ENCODE assay signal across 11 cellular contexts in the genomic region with DNA sequence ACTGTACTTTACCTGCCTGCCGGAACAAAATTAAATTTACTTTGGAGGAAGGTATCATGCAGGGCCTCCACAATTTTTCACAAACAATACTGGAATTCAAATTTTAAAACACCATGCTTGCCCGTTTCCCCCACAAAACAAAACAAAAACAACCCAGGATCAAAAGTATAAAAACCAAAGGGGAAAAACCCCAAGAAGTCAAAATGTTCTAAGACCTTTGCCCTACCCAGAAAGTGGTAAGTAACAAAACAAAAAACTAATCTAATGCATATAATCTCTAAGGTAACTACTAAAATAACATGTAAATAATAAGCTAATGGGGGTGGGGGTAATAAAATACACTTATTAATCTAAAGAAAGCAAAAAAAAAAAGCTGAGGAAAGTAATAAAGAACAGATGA.
DNase-seq lines count a peak whose midpoint lies in the region; ATAC-seq and TF ChIP-seq lines count a peak whose summit lies in the region.
"Had no signal": no experiment of that assay in that cellular context is flagged by ENCODE, and none has a peak within 500 bp of the region (broad histone marks: within the 10 kb centered on the region; RNA-seq: fewer than 3 reads in every experiment).

No MANE protein-coding gene starts in this region.

- H3K9me3 ChIP-seq in DOHH2 (ENCODE audit: control insufficient read depth, insufficient read depth, low read length) (no peaks in the 10 kb centered on the region), HUES6 (ENCODE audit: control insufficient read depth, insufficient read depth, low read depth, low read length) (peaks cover 2% of the 10 kb centered on the region; the same call in 1 of the 2 replicates)

- no peak for ATAC-seq in GM18858 (IDR thresholded peaks at IDR 0.05; ENCODE audit: unreplicated experiment)
- ATAC-seq in HG03460 (IDR thresholded peaks at IDR 0.05; ENCODE audit: unreplicated experiment), result no peak

- H4K20me1 ChIP-seq in DOHH2 (ENCODE audit: control insufficient read depth, insufficient read depth, low read depth, low read length), result no peaks in the 10 kb centered on the region

- H3K27me3 Mint-ChIP-seq in activated T-helper 2 cell treated with anti-CD3 and anti-CD28 coated beads, Interferon-gamma antibody, Interleukin-2, Interleukin-4, amounts not matched to agents 10 μg/mL and 5 μg/mL and 100 μg/mL, durations not matched to agents 14 hours and 24 hours and 36 hours (ENCODE audit: low read depth), result no peaks in the 10 kb centered on the region
- no peaks in the 10 kb centered on the region for H3K27me3 Mint-ChIP-seq in nephron (ENCODE audit: low read depth)

- H3K36me3 ChIP-seq in DOHH2 (ENCODE audit: control insufficient read depth, low read length), result peaks cover 48% of the 10 kb centered on the region
- H3K36me3 ChIP-seq in HUES6 (ENCODE audit: control insufficient read depth, insufficient read depth, low read length), result peaks cover 9% of the 10 kb centered on the region

- no peaks in the 10 kb centered on the region for H3K9me2 ChIP-seq in DOHH2 (replicated peaks; ENCODE audit: control insufficient read depth, low read length)

- H3K4me3 Mint-ChIP-seq in activated T-helper 2 cell treated with anti-CD3 and anti-CD28 coated beads, Interferon-gamma antibody, Interleukin-2, Interleukin-4, amounts not matched to agents 10 μg/mL and 5 μg/mL and 100 μg/mL, durations not matched to agents 14 hours and 24 hours and 36 hours (ENCODE audit: low read depth), result peak overlapping the region; percentile 37
- H3K4me3 Mint-ChIP-seq in nephron, result no peak overlapping the region

- peak overlapping the region; percentile 73 for H3K4me2 ChIP-seq in DOHH2 (ENCODE audit: low read length)

- peaks cover 20% of the 10 kb centered on the region for H3K36me3 Mint-ChIP-seq in activated T-helper 2 cell treated with anti-CD3 and anti-CD28 coated beads, Interferon-gamma antibody, Interleukin-2, Interleukin-4, amounts not matched to agents 10 μg/mL and 5 μg/mL and 100 μg/mL, durations not matched to agents 14 hours and 24 hours and 36 hours (ENCODE audit: low read depth)
- H3K36me3 Mint-ChIP-seq in nephron (ENCODE audit: low read depth), result peaks cover 24% of the 10 kb centered on the region

- H3K4me3 ChIP-seq in DOHH2 (ENCODE audit: low read length) (peak overlapping the region; percentile 53), HUES6 (ENCODE audit: low read depth, low read length) (no peak overlapping the region)

- intact Hi-C loops in activated T-helper 2 cell treated with anti-CD3 and anti-CD28 coated beads, Interferon-gamma antibody, Interleukin-2, Interleukin-4, amounts not matched to agents 10 μg/mL and 5 μg/mL and 100 μg/mL, durations not matched to agents 14 hours and 24 hours and 36 hours (cut with micrococcal nuclease), result loop anchor here (2.0 to 5.0 kb wide), 2 partner anchors 60 to 403 kb away; a partner anchor contains a TSS
- intact Hi-C loops in posterior vena cava (cut with DNase I), result loop anchor here in 1 of 2 donors (10.0 kb wide), 1 partner anchor 50 kb away; no protein-coding TSS in a partner anchor

- H3K4me1 ChIP-seq in DOHH2 (ENCODE audit: control insufficient read depth, low read length), result peaks cover 90% of the 10 kb centered on the region
- peaks cover 14% of the 10 kb centered on the region; the same call in 1 of the 2 replicates for H3K4me1 ChIP-seq in HUES6 (ENCODE audit: control insufficient read depth, insufficient read depth, low read length)

- peak overlapping the region; percentile 90 for H3K27ac ChIP-seq in DOHH2 (ENCODE audit: low read depth, low read length)
- H3K27ac ChIP-seq in HUES6 (ENCODE audit: low read depth, low read length), result 0 out of 2 replicates have a peak overlapping the region, but pooled peaks have one; percentile 28

- no peak for TF ChIP-seq CTCF in DOHH2 (IDR thresholded peaks at IDR 0.05; ENCODE audit: low read depth, low read length, poor library complexity, severe bottlenecking)
- TF ChIP-seq CTCF in nephron (IDR thresholded peaks at IDR 0.05; ENCODE audit: unreplicated experiment in 3 of 3), result no peak

- H3F3A ChIP-seq in DOHH2 (ENCODE audit: control insufficient read depth, insufficient read depth), result peaks cover 54% of the 10 kb centered on the region

- H3K27ac Mint-ChIP-seq in activated T-helper 2 cell treated with anti-CD3 and anti-CD28 coated beads, Interferon-gamma antibody, Interleukin-2, Interleukin-4, amounts not matched to agents 10 μg/mL and 5 μg/mL and 100 μg/mL, durations not matched to agents 14 hours and 24 hours and 36 hours, result peak overlapping the region; percentile 66
- H3K27ac Mint-ChIP-seq in nephron, result peak overlapping the region in 2 of 3 experiments; percentile 6 to 13

- H3K27me3 ChIP-seq in DOHH2 (ENCODE audit: control insufficient read depth, low read length) (no peaks in the 10 kb centered on the region), HUES6 (ENCODE audit: control insufficient read depth, insufficient read depth, low read length) (no peaks in the 10 kb centered on the region)

- H3K4me1 Mint-ChIP-seq in activated T-helper 2 cell treated with anti-CD3 and anti-CD28 coated beads, Interferon-gamma antibody, Interleukin-2, Interleukin-4, amounts not matched to agents 10 μg/mL and 5 μg/mL and 100 μg/mL, durations not matched to agents 14 hours and 24 hours and 36 hours (ENCODE audit: low read depth), result peaks cover 62% of the 10 kb centered on the region
- peaks cover 48% of the 10 kb centered on the region for H3K4me1 Mint-ChIP-seq in nephron

- no peak overlapping the region for H3K9ac ChIP-seq in HUES6 (ENCODE audit: low read length)

- H3K9me3 Mint-ChIP-seq in activated T-helper 2 cell treated with anti-CD3 and anti-CD28 coated beads, Interferon-gamma antibody, Interleukin-2, Interleukin-4, amounts not matched to agents 10 μg/mL and 5 μg/mL and 100 μg/mL, durations not matched to agents 14 hours and 24 hours and 36 hours, result no peaks in the 10 kb centered on the region
- H3K9me3 Mint-ChIP-seq in nephron, result no peaks in the 10 kb centered on the region

- DNase-seq in activated T-helper 2 cell treated with anti-CD3 and anti-CD28 coated beads, Interferon-gamma antibody, Interleukin-2, Interleukin-4, amounts not matched to agents 10 μg/mL and 5 μg/mL and 100 μg/mL, durations not matched to agents 14 hours and 24 hours and 36 hours (ENCODE audit: low spot score), result no peak
- no peak for DNase-seq in posterior vena cava (ENCODE audit: low spot score)
- DNase-seq: KG1, kidney glomerular epithelial cell, NCI-H2029 treated with DMSO at 0.1 percent for 48 hours, Right ventricle myocardium superior had no signal

- peaks cover 91% of the 10 kb centered on the region for H3K79me2 ChIP-seq in DOHH2 (ENCODE audit: control insufficient read depth, low read length)
